In genomic region chr10:92573798-92574544, GRCh38 we compare ENCODE assay signal across 1 cellular context.
TF ChIP-seq lines count a peak whose summit lies in the region.

TSS of gene IDE (minus strand) at chr10:92574093. CDS start at chr10:92574019, 74 bp downstream.

TF ChIP-seq in HepG2, 621 proteins besides CTCF, POLR2A, EP300 and RAD21 (continued from another document and continues in another):
- TF ChIP-seq ZNF512 (CRISPR knock-in tag; IDR thresholded peaks at IDR 0.05) (no peak; the same call in 1 of the 2 replicates), BCL3 (CRISPR knock-in tag; IDR thresholded peaks at IDR 0.05) (peak; percentile 86), BCL6 (CRISPR knock-in tag; IDR thresholded peaks at IDR 0.05) (no peak; the same call in 1 of the 2 replicates), HMG20B (CRISPR knock-in tag; conservative IDR thresholded peaks at IDR 0.05) (no peak), SP1 (IDR thresholded peaks at IDR 0.05) (no peak), SP1 (CRISPR knock-in tag; IDR thresholded peaks at IDR 0.05) (no peak), ZNF773 (CRISPR knock-in tag; IDR thresholded peaks at IDR 0.05; ENCODE audit: borderline replicate concordance) (peak; percentile 9; the same call in 1 of the 2 replicates), ADNP (CRISPR knock-in tag; IDR thresholded peaks at IDR 0.05) (no peak), KAT2B (IDR thresholded peaks at IDR 0.05; ENCODE audit: borderline replicate concordance, low read depth, low read length) (no peak), ZBTB8A (CRISPR knock-in tag; IDR thresholded peaks at IDR 0.05; ENCODE audit: borderline replicate concordance, low read depth) (no peak), ZNF691 (CRISPR knock-in tag; IDR thresholded peaks at IDR 0.05; ENCODE audit: borderline replicate concordance, low read depth) (peak; percentile 69; the same call in 1 of the 2 replicates), SOX5 (CRISPR knock-in tag; IDR thresholded peaks at IDR 0.05; ENCODE audit: borderline replicate concordance) (no peak), ZNF253 (CRISPR knock-in tag; IDR thresholded peaks at IDR 0.05; ENCODE audit: borderline replicate concordance) (0 out of 2 replicates have a peak, but pooled peaks have one; percentile 7), HDAC1 (CRISPR knock-in tag; IDR thresholded peaks at IDR 0.05) (peak; percentile 84), ZNF569 (CRISPR knock-in tag; IDR thresholded peaks at IDR 0.05; ENCODE audit: borderline replicate concordance) (no peak), ZNF580 (CRISPR knock-in tag; IDR thresholded peaks at IDR 0.05; ENCODE audit: borderline replicate concordance, low read depth) (peak; percentile 80), MTA3 (CRISPR knock-in tag; IDR thresholded peaks at IDR 0.05) (no peak), RORA (CRISPR knock-in tag; IDR thresholded peaks at IDR 0.05) (no peak; the same call in 1 of the 2 replicates), ZBTB39 (CRISPR knock-in tag; IDR thresholded peaks at IDR 0.05) (0 out of 2 replicates have a peak, but pooled peaks have one; percentile 50), ZNF335 (CRISPR knock-in tag; IDR thresholded peaks at IDR 0.05) (peak; percentile 88), POLR2AphosphoS5 (IDR thresholded peaks at IDR 0.05; ENCODE audit: low read depth, low read length) (peak; percentile 83), ZSCAN9 (CRISPR knock-in tag; IDR thresholded peaks at IDR 0.05; ENCODE audit: borderline replicate concordance) (0 out of 2 replicates have a peak, but pooled peaks have one; percentile 15), ZNF343 (CRISPR knock-in tag; IDR thresholded peaks at IDR 0.05) (peak; percentile 87; the same call in 1 of the 2 replicates), ZNF652 (CRISPR knock-in tag; IDR thresholded peaks at IDR 0.05; ENCODE audit: borderline replicate concordance, low read depth) (no peak; the same call in 1 of the 2 replicates), YY1 (IDR thresholded peaks at IDR 0.05; ENCODE audit: insufficient read depth, insufficient replicate concordance, low read depth, low read length) (peak; percentile 64), ZNF605 (CRISPR knock-in tag; IDR thresholded peaks at IDR 0.05) (no peak), NPAS2 (CRISPR knock-in tag; IDR thresholded peaks at IDR 0.05; ENCODE audit: borderline replicate concordance) (no peak), ZNF775 (CRISPR knock-in tag; IDR thresholded peaks at IDR 0.05; ENCODE audit: borderline replicate concordance) (no peak), NR2F6 (IDR thresholded peaks at IDR 0.05) (no peak), NR2F6 (CRISPR knock-in tag; IDR thresholded peaks at IDR 0.05) (peak; percentile 29; the same call in 1 of the 2 replicates), ZBTB7B (CRISPR knock-in tag; IDR thresholded peaks at IDR 0.05) (no peak), SNRNP70 (IDR thresholded peaks at IDR 0.05; ENCODE audit: low read depth, low read length) (no peak), HMG20A (CRISPR knock-in tag; IDR thresholded peaks at IDR 0.05; ENCODE audit: borderline replicate concordance) (peak; percentile 10; the same call in 1 of the 2 replicates), ZNF431 (CRISPR knock-in tag; IDR thresholded peaks at IDR 0.05; ENCODE audit: borderline replicate concordance, low read depth) (0 out of 2 replicates have a peak, but pooled peaks have one; percentile 7), KDM4B (CRISPR knock-in tag; IDR thresholded peaks at IDR 0.05) (no peak; the same call in none of the 2 replicates), ZNF660 (CRISPR knock-in tag; IDR thresholded peaks at IDR 0.05; ENCODE audit: borderline replicate concordance, low read depth) (0 out of 2 replicates have a peak, but pooled peaks have one; percentile 35), ESRRA (CRISPR knock-in tag; IDR thresholded peaks at IDR 0.05; ENCODE audit: low read depth) (peak; percentile 23), ZNF12 (CRISPR knock-in tag; IDR thresholded peaks at IDR 0.05) (0 out of 2 replicates have a peak, but pooled peaks have one; percentile 29), SRSF4 (IDR thresholded peaks at IDR 0.05; ENCODE audit: low read depth, low read length, poor library complexity, severe bottlenecking) (no peak)
- TF ChIP-seq, protein P1, sequence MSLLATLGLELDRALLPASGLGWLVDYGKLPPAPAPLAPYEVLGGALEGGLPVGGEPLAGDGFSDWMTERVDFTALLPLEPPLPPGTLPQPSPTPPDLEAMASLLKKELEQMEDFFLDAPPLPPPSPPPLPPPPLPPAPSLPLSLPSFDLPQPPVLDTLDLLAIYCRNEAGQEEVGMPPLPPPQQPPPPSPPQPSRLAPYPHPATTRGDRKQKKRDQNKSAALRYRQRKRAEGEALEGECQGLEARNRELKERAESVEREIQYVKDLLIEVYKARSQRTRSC (CRISPR knock-in tag; IDR thresholded peaks at IDR 0.05; ENCODE audit: low read depth), result no peak
- TF ChIP-seq, protein P2, sequence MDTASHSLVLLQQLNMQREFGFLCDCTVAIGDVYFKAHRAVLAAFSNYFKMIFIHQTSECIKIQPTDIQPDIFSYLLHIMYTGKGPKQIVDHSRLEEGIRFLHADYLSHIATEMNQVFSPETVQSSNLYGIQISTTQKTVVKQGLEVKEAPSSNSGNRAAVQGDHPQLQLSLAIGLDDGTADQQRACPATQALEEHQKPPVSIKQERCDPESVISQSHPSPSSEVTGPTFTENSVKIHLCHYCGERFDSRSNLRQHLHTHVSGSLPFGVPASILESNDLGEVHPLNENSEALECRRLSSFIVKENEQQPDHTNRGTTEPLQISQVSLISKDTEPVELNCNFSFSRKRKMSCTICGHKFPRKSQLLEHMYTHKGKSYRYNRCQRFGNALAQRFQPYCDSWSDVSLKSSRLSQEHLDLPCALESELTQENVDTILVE (CRISPR knock-in tag; IDR thresholded peaks at IDR 0.05), result peak; percentile 80
- TF ChIP-seq, protein P3, sequence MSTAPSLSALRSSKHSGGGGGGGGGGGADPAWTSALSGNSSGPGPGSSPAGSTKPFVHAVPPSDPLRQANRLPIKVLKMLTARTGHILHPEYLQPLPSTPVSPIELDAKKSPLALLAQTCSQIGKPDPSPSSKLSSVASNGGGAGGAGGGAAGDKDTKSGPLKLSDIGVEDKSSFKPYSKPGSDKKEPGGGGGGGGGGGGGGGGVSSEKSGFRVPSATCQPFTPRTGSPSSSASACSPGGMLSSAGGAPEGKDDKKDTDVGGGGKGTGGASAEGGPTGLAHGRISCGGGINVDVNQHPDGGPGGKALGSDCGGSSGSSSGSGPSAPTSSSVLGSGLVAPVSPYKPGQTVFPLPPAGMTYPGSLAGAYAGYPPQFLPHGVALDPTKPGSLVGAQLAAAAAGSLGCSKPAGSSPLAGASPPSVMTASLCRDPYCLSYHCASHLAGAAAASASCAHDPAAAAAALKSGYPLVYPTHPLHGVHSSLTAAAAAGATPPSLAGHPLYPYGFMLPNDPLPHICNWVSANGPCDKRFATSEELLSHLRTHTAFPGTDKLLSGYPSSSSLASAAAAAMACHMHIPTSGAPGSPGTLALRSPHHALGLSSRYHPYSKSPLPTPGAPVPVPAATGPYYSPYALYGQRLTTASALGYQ (CRISPR knock-in tag; IDR thresholded peaks at IDR 0.05), result peak; percentile 71; the same call in 1 of the 2 replicates
- TF ChIP-seq, protein P4, sequence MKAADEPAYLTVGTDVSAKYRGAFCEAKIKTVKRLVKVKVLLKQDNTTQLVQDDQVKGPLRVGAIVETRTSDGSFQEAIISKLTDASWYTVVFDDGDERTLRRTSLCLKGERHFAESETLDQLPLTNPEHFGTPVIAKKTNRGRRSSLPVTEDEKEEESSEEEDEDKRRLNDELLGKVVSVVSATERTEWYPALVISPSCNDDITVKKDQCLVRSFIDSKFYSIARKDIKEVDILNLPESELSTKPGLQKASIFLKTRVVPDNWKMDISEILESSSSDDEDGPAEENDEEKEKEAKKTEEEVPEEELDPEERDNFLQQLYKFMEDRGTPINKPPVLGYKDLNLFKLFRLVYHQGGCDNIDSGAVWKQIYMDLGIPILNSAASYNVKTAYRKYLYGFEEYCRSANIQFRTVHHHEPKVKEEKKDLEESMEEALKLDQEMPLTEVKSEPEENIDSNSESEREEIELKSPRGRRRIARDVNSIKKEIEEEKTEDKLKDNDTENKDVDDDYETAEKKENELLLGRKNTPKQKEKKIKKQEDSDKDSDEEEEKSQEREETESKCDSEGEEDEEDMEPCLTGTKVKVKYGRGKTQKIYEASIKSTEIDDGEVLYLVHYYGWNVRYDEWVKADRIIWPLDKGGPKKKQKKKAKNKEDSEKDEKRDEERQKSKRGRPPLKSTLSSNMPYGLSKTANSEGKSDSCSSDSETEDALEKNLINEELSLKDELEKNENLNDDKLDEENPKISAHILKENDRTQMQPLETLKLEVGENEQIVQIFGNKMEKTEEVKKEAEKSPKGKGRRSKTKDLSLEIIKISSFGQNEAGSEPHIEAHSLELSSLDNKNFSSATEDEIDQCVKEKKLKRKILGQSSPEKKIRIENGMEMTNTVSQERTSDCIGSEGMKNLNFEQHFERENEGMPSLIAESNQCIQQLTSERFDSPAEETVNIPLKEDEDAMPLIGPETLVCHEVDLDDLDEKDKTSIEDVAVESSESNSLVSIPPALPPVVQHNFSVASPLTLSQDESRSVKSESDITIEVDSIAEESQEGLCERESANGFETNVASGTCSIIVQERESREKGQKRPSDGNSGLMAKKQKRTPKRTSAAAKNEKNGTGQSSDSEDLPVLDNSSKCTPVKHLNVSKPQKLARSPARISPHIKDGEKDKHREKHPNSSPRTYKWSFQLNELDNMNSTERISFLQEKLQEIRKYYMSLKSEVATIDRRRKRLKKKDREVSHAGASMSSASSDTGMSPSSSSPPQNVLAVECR (CRISPR knock-in tag; IDR thresholded peaks at IDR 0.05; ENCODE audit: borderline replicate concordance), result peak; percentile 89
- TF ChIP-seq, protein P5, sequence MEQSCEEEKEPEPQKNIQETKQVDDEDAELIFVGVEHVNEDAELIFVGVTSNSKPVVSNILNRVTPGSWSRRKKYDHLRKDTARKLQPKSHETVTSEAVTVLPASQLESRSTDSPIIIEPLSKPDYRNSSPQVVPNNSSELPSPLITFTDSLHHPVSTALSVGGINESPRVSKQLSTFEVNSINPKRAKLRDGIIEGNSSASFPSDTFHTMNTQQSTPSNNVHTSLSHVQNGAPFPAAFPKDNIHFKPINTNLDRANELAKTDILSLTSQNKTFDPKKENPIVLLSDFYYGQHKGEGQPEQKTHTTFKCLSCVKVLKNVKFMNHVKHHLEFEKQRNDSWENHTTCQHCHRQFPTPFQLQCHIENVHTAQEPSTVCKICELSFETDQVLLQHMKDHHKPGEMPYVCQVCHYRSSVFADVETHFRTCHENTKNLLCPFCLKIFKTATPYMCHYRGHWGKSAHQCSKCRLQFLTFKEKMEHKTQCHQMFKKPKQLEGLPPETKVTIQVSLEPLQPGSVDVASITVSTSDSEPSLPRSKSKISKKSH (CRISPR knock-in tag; IDR thresholded peaks at IDR 0.05; ENCODE audit: borderline replicate concordance), result no peak
- TF ChIP-seq, protein P6, sequence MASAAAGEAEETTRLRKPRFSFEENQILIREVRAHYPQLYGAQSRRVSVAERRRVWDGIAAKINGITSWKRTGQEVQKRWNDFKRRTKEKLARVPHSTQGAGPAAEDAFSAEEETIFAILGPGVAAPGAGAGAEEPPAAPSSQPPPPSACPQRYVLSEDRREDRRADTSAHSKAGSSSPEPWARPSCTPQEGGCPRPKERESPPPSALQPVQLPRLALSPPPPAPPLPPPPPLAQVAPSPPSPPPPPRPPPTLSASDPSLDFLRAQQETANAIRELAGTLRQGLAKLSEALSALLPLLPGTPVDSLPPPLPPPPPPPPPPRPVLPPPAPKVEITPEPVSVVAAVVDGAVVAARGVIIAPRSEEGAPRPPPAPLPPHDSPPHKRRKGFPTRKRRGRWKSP (CRISPR knock-in tag; IDR thresholded peaks at IDR 0.05), result peak; percentile 100
